14 cellular contexts compared by ENCODE assay signal in the genomic region with DNA sequence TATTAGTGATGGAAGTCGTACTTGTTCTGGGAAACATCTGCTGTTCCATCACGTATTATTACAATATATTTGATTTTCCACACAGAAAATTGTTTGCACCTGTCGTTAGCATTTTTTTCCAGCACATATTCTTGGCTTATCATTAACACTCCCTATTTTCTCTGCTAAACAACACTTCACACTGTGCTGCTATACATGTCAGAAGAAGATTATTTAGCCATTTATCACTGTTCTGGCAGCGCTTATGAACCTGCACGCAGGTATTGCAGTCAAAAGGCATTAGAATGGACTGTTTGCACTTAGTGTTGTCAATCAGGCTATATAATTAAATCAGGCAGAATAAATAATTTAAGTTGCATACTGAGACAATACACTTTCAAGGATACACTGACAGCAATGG.
"Had no signal": no experiment of that assay in that cellular context is flagged by ENCODE, and none has a peak within 500 bp of the region (broad histone marks: within the 10 kb centered on the region; RNA-seq: fewer than 3 reads in every experiment).

No MANE protein-coding gene starts in this region.

- DNase-seq: activated CD4-positive, CD25-positive, alpha-beta regulatory T cell treated with anti-CD3 and anti-CD28 coated beads, Interleukin-2, amount 50 U/mL, for 72 hours; activated naive CD4-positive, alpha-beta T cell treated with Interleukin-2 at 50 U/mL for 16 hours; activated naive CD8-positive, alpha-beta T cell treated with anti-CD3 and anti-CD28 coated beads, Interleukin-2, amount 50 U/mL, for 24 hours; activated T-cell treated with anti-CD3 and anti-CD28 coated beads for 4 hours; dermis blood vessel endothelial cell; endodermal cell; heart left ventricle; immature natural killer cell; nephron progenitor cell; right lobe of liver; T-helper 9 cell; upper lobe of left lung had no signal

- H3K36me3 ChIP-seq: ascending aorta, heart left ventricle, right lobe of liver, upper lobe of left lung had no signal

- H3K27ac ChIP-seq: ascending aorta, heart left ventricle, right lobe of liver, upper lobe of left lung had no signal

- H3K27me3 ChIP-seq: ascending aorta, right lobe of liver, upper lobe of left lung had no signal

- ATAC-seq: activated naive CD8-positive, alpha-beta T cell treated with anti-CD3 and anti-CD28 coated beads, Interleukin-2, amount 50 U/mL, for 24 hours; activated T-helper 17 cell treated with anti-CD3 and anti-CD28 coated beads, Interleukin-2, amount 50 U/mL, for 72 hours; heart left ventricle; right lobe of liver had no signal

- H3K9me3 ChIP-seq: ascending aorta, heart left ventricle, right lobe of liver, upper lobe of left lung had no signal

- H3K4me3 ChIP-seq: ascending aorta, heart left ventricle, right lobe of liver, upper lobe of left lung had no signal
